In genomic region chr13:26961890-26962615, GRCh38 we compare ENCODE assay signal across 1 cellular context.
TF ChIP-seq lines count a peak whose summit lies in the region.

No MANE protein-coding gene starts in this region.

TF ChIP-seq in HepG2, 621 proteins besides CTCF, POLR2A, EP300 and RAD21 (continued from another document):
- TF ChIP-seq HMG20B (CRISPR knock-in tag; conservative IDR thresholded peaks at IDR 0.05) (peak; percentile 61; the same call in 1 of the 2 replicates), ZBTB33 (CRISPR knock-in tag; IDR thresholded peaks at IDR 0.05) (no peak), MAF1 (CRISPR knock-in tag; IDR thresholded peaks at IDR 0.05; ENCODE audit: borderline replicate concordance) (no peak), IRX3 (CRISPR knock-in tag; IDR thresholded peaks at IDR 0.05; ENCODE audit: borderline replicate concordance, low read depth) (no peak), CBFB (CRISPR knock-in tag; IDR thresholded peaks at IDR 0.05) (no peak), ZNF557 (CRISPR knock-in tag; IDR thresholded peaks at IDR 0.05) (no peak), HES4 (CRISPR knock-in tag; IDR thresholded peaks at IDR 0.05; ENCODE audit: borderline replicate concordance) (no peak), CHD2 (IDR thresholded peaks at IDR 0.05; ENCODE audit: low read depth, low read length) (no peak), ZNF205 (CRISPR knock-in tag; IDR thresholded peaks at IDR 0.05) (0 out of 2 replicates have a peak, but pooled peaks have one; percentile 38), ZBTB3 (CRISPR knock-in tag; IDR thresholded peaks at IDR 0.05; ENCODE audit: borderline replicate concordance, low read depth) (no peak), ZNF367 (CRISPR knock-in tag; IDR thresholded peaks at IDR 0.05; ENCODE audit: borderline replicate concordance) (no peak), ZSCAN31 (CRISPR knock-in tag; IDR thresholded peaks at IDR 0.05; ENCODE audit: low read depth) (no peak), HDAC6 (IDR thresholded peaks at IDR 0.05; ENCODE audit: low read depth, low read length) (no peak), IRF9 (CRISPR knock-in tag; IDR thresholded peaks at IDR 0.05; ENCODE audit: borderline replicate concordance) (0 out of 2 replicates have a peak, but pooled peaks have one; percentile 40), MAFF (IDR thresholded peaks at IDR 0.05; ENCODE audit: low read depth, low read length) (no peak), ZNF652 (CRISPR knock-in tag; IDR thresholded peaks at IDR 0.05; ENCODE audit: borderline replicate concordance, low read depth) (no peak), POGZ (CRISPR knock-in tag; IDR thresholded peaks at IDR 0.05) (peak; percentile 14), ZNF496 (CRISPR knock-in tag; IDR thresholded peaks at IDR 0.05; ENCODE audit: insufficient replicate concordance) (no peak), MXD3 (CRISPR knock-in tag; IDR thresholded peaks at IDR 0.05) (no peak), ZNF296 (CRISPR knock-in tag; conservative IDR thresholded peaks at IDR 0.05) (no peak), SPEN (CRISPR knock-in tag; IDR thresholded peaks at IDR 0.05; ENCODE audit: low read depth) (peak; percentile 76; the same call in 1 of the 2 replicates), ZBED4 (CRISPR knock-in tag; IDR thresholded peaks at IDR 0.05; ENCODE audit: borderline replicate concordance) (no peak), CERS6 (CRISPR knock-in tag; IDR thresholded peaks at IDR 0.05) (no peak), MXD4 (CRISPR knock-in tag; IDR thresholded peaks at IDR 0.05) (peak; percentile 54; the same call in 1 of the 2 replicates), SP1 (IDR thresholded peaks at IDR 0.05) (no peak), SP1 (CRISPR knock-in tag; IDR thresholded peaks at IDR 0.05) (no peak), CEBPB (IDR thresholded peaks at IDR 0.05; ENCODE audit: borderline replicate concordance, low read depth, low read length) (no peak), NFIB (CRISPR knock-in tag; IDR thresholded peaks at IDR 0.05; ENCODE audit: borderline replicate concordance) (no peak), MATR3 (CRISPR knock-in tag; IDR thresholded peaks at IDR 0.05) (no peak), POGK (CRISPR knock-in tag; conservative IDR thresholded peaks at IDR 0.05) (no peak), NFYC (CRISPR knock-in tag; IDR thresholded peaks at IDR 0.05) (no peak; the same call in 1 of the 2 replicates), CHD4 (IDR thresholded peaks at IDR 0.05; ENCODE audit: borderline replicate concordance, low read length) (no peak), MEF2D (CRISPR knock-in tag; IDR thresholded peaks at IDR 0.05) (peak; percentile 62; the same call in 1 of the 2 replicates), SP4 (CRISPR knock-in tag; IDR thresholded peaks at IDR 0.05) (0 out of 2 replicates have a peak, but pooled peaks have one; percentile 42), ZFP36L1 (CRISPR knock-in tag; IDR thresholded peaks at IDR 0.05) (no peak), KLF6 (CRISPR knock-in tag; IDR thresholded peaks at IDR 0.05) (no peak), ZNF737 (CRISPR knock-in tag; IDR thresholded peaks at IDR 0.05; ENCODE audit: borderline replicate concordance) (no peak), JUNB (CRISPR knock-in tag; IDR thresholded peaks at IDR 0.05; ENCODE audit: borderline replicate concordance) (no peak), ZNF788 (CRISPR knock-in tag; IDR thresholded peaks at IDR 0.05; ENCODE audit: borderline replicate concordance) (peak; percentile 96), AGO1 (IDR thresholded peaks at IDR 0.05; ENCODE audit: low read depth, low read length, poor library complexity, severe bottlenecking) (no peak), TIGD3 (CRISPR knock-in tag; IDR thresholded peaks at IDR 0.05; ENCODE audit: borderline replicate concordance) (no peak), ZNF674 (CRISPR knock-in tag; IDR thresholded peaks at IDR 0.05; ENCODE audit: low read depth) (no peak), FOSL1 (CRISPR knock-in tag; IDR thresholded peaks at IDR 0.05; ENCODE audit: borderline replicate concordance) (no peak), ZNF18 (CRISPR knock-in tag; IDR thresholded peaks at IDR 0.05; ENCODE audit: insufficient replicate concordance) (no peak), CSRNP1 (CRISPR knock-in tag; IDR thresholded peaks at IDR 0.05) (0 out of 2 replicates have a peak, but pooled peaks have one; percentile 24), TAF1 (CRISPR knock-in tag; IDR thresholded peaks at IDR 0.05) (no peak), NR3C1 (CRISPR knock-in tag; IDR thresholded peaks at IDR 0.05) (no peak), TGIF2 (CRISPR knock-in tag; IDR thresholded peaks at IDR 0.05) (peak; percentile 99), SMARCC2 (IDR thresholded peaks at IDR 0.05) (no peak), ZNF784 (CRISPR knock-in tag; IDR thresholded peaks at IDR 0.05; ENCODE audit: borderline replicate concordance) (no peak)
